27 cellular contexts compared by ENCODE assay signal in the genomic region with DNA sequence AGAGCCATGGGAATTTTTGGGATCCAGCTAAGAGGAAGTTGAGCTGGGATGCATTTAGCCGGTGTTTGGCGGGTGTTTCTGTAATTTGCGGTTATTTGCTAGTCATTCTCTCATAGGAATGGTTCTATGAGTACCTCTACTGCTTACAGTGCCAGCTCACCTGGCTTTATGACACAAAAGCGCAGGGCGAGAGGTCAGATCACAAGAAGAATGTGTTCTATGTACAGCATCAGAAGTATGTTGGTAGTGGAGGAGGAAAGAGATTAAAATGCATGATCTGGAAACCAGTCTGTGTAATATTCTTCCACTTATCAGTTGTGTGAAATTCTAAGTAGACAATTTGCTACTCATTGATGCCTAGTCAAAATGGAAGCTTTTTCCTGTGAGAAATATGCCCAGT.
"Had no signal": no experiment of that assay in that cellular context is flagged by ENCODE, and none has a peak within 500 bp of the region (broad histone marks: within the 10 kb centered on the region; RNA-seq: fewer than 3 reads in every experiment).

No MANE protein-coding gene starts in this region.

- H3K9me3 Mint-ChIP-seq: stimulated activated effector memory CD8-positive, alpha-beta T cell treated with anti-CD3 and anti-CD28 coated beads, Interleukin-12 subunit alpha, Interleukin-12 subunit beta, amount 100 ng/mL, for 72 hours; stimulated activated naive B cell treated with anti-CD40 and anti-IgM and Interleukin-4, amounts not matched to agents 10 μg/mL and 1 μg/mL and 100 μg/mL, for 72 hours; stimulated activated naive CD8-positive, alpha-beta T cell treated with anti-CD3 and anti-CD28 coated beads, Interleukin-15, amount 100 ng/mL, for 72 hours; stimulated activated naive CD8-positive, alpha-beta T cell treated with anti-CD3 and anti-CD28 coated beads, Interleukin-15, Interleukin-2, amounts not matched to agents 100 ng/mL and 50 ng/mL, for 24 hours; type B pancreatic cell had no signal

- H3K4me1 Mint-ChIP-seq: stimulated activated effector memory CD8-positive, alpha-beta T cell treated with anti-CD3 and anti-CD28 coated beads, Interleukin-12 subunit alpha, Interleukin-12 subunit beta, amount 100 ng/mL, for 72 hours; stimulated activated naive B cell treated with anti-CD40 and anti-IgM and Interleukin-4, amounts not matched to agents 10 μg/mL and 1 μg/mL and 100 μg/mL, for 72 hours; stimulated activated naive CD8-positive, alpha-beta T cell treated with anti-CD3 and anti-CD28 coated beads, Interleukin-15, amount 100 ng/mL, for 72 hours had no signal

- H3K4me3 Mint-ChIP-seq: stimulated activated effector memory CD8-positive, alpha-beta T cell treated with anti-CD3 and anti-CD28 coated beads, Interleukin-12 subunit alpha, Interleukin-12 subunit beta, amount 100 ng/mL, for 72 hours; stimulated activated naive B cell treated with anti-CD40 and anti-IgM and Interleukin-4, amounts not matched to agents 10 μg/mL and 1 μg/mL and 100 μg/mL, for 72 hours; stimulated activated naive CD8-positive, alpha-beta T cell treated with anti-CD3 and anti-CD28 coated beads, Interleukin-15, amount 100 ng/mL, for 72 hours; stimulated activated naive CD8-positive, alpha-beta T cell treated with anti-CD3 and anti-CD28 coated beads, Interleukin-15, Interleukin-2, amounts not matched to agents 100 ng/mL and 50 ng/mL, for 24 hours; type B pancreatic cell had no signal

- H3K9me3 ChIP-seq: stomach, suprapubic skin, testis, thoracic aorta, thyroid gland, tibial artery, tibial nerve, transverse colon, upper lobe of left lung, upper lobe of right lung, uterus, vagina had no signal

- H3K27me3 ChIP-seq: stomach, suprapubic skin, testis, thyroid gland, tibial artery, tibial nerve, transverse colon, upper lobe of left lung, upper lobe of right lung, uterus, vagina had no signal

- H3K4me3 ChIP-seq: stomach, suprapubic skin, testis, thoracic aorta, thyroid gland, tibial artery, tibial nerve, transverse colon, upper lobe of left lung, upper lobe of right lung, uterus, vagina had no signal

- H3K36me3 Mint-ChIP-seq: stimulated activated effector memory CD8-positive, alpha-beta T cell treated with anti-CD3 and anti-CD28 coated beads, Interleukin-12 subunit alpha, Interleukin-12 subunit beta, amount 100 ng/mL, for 72 hours; stimulated activated naive B cell treated with anti-CD40 and anti-IgM and Interleukin-4, amounts not matched to agents 10 μg/mL and 1 μg/mL and 100 μg/mL, for 72 hours; type B pancreatic cell had no signal

- H3K4me1 ChIP-seq: stomach, suprapubic skin, testis, tibial artery, tibial nerve, transverse colon, upper lobe of left lung, upper lobe of right lung, uterus, vagina had no signal

- H3K27ac Mint-ChIP-seq: stimulated activated effector memory CD8-positive, alpha-beta T cell treated with anti-CD3 and anti-CD28 coated beads, Interleukin-12 subunit alpha, Interleukin-12 subunit beta, amount 100 ng/mL, for 72 hours; stimulated activated naive B cell treated with anti-CD40 and anti-IgM and Interleukin-4, amounts not matched to agents 10 μg/mL and 1 μg/mL and 100 μg/mL, for 72 hours; stimulated activated naive CD8-positive, alpha-beta T cell treated with anti-CD3 and anti-CD28 coated beads, Interleukin-15, amount 100 ng/mL, for 72 hours; stimulated activated naive CD8-positive, alpha-beta T cell treated with anti-CD3 and anti-CD28 coated beads, Interleukin-15, Interleukin-2, amounts not matched to agents 100 ng/mL and 50 ng/mL, for 24 hours; type B pancreatic cell had no signal

- H3K27ac ChIP-seq: stomach, suprapubic skin, testis, thoracic aorta, thyroid gland, tibial artery, tibial nerve, transverse colon, upper lobe of left lung, upper lobe of right lung, uterus, vagina had no signal

- DNase-seq: stimulated activated CD4-positive, alpha-beta T cell treated with anti-CD3 and anti-CD28 coated beads, Interleukin-2, amount 100 ng/mL, for 24 hours; stimulated activated CD4-positive, alpha-beta T cell treated with anti-CD3 and anti-CD28 coated beads, Interleukin-2, amount 100 ng/mL, for 48 hours; stimulated activated CD4-positive, alpha-beta T cell treated with anti-CD3 and anti-CD28 coated beads, Interleukin-4, amount 100 ng/mL, for 1 hour; stimulated activated CD4-positive, alpha-beta T cell treated with anti-CD3 and anti-CD28 coated beads, Interleukin-4, amount 100 ng/mL, for 24 hours; stimulated activated CD4-positive, alpha-beta T cell treated with anti-CD3 and anti-CD28 coated beads, Interleukin-4, amount 100 ng/mL, for 4 hours; stimulated activated CD8-positive, alpha-beta memory T cell treated with anti-CD3 and anti-CD28 coated beads, Interleukin-4, amount 100 ng/mL, for 48 hours; stimulated activated naive B cell treated with anti-CD40 and anti-IgM and Interleukin-4, amounts not matched to agents 10 μg/mL and 1 μg/mL and 100 μg/mL, for 72 hours; stimulated activated naive CD4-positive, alpha-beta T cell; stimulated activated naive CD4-positive, alpha-beta T cell treated with Interleukin-2 at 50 U/mL for 16 hours; stimulated activated naive CD8-positive, alpha-beta T cell treated with anti-CD3 and anti-CD28 coated beads, Interleukin-15, amount 100 ng/mL, for 72 hours; stimulated activated naive CD8-positive, alpha-beta T cell treated with anti-CD3 and anti-CD28 coated beads, Interleukin-15, Interleukin-2, amounts not matched to agents 100 U/mL and 50 U/mL, for 24 hours; stomach; substantia nigra; testis; thyroid gland; tibial artery; transverse colon; upper lobe of left lung; upper lobe of right lung; uterus had no signal

- ATAC-seq: stimulated activated effector memory CD8-positive, alpha-beta T cell treated with anti-CD3 and anti-CD28 coated beads, Interleukin-12 subunit alpha, Interleukin-12 subunit beta, amount 100 ng/mL, for 72 hours; stimulated activated naive B cell treated with anti-CD40 and anti-IgM and Interleukin-4, amounts not matched to agents 10 μg/mL and 1 μg/mL and 100 μg/mL, for 72 hours; stimulated activated naive CD8-positive, alpha-beta T cell treated with anti-CD3 and anti-CD28 coated beads, Interleukin-15, amount 100 ng/mL, for 72 hours; stimulated activated naive CD8-positive, alpha-beta T cell treated with anti-CD3 and anti-CD28 coated beads, Interleukin-15, Interleukin-2, amounts not matched to agents 100 U/mL and 50 U/mL, for 24 hours; upper lobe of right lung had no signal

- H3K36me3 ChIP-seq: stomach, suprapubic skin, thoracic aorta, thyroid gland, tibial artery, tibial nerve, transverse colon, upper lobe of left lung, upper lobe of right lung, uterus, vagina had no signal
